In genomic region chr20:5569021-5569420, GRCh38 we compare ENCODE assay signal across 8 cellular contexts. TPM values are rescaled to one million over a fixed set of nuclear protein-coding genes. Genes with fewer than 3 reads are reported as not detected.
DNase-seq lines count a peak whose midpoint lies in the region; ATAC-seq and TF ChIP-seq lines count a peak whose summit lies in the region.

No MANE protein-coding gene starts in this region.

- H3K36me3 ChIP-seq in BJ (ENCODE audit: control insufficient read depth, insufficient read depth, low read length) (peaks cover 3% of the 10 kb centered on the region; the same call in 1 of the 2 replicates), uterus (no peaks in the 10 kb centered on the region)

- TF ChIP-seq POLR2A in uterus (IDR thresholded peaks at IDR 0.05), result no peak

- no peak overlapping the region for H3K4me3 ChIP-seq in BJ (ENCODE audit: low read depth, low read length)
- no peak overlapping the region for H3K4me3 ChIP-seq in dorsolateral prefrontal cortex
- no peak overlapping the region for H3K4me3 ChIP-seq in uterus

- H3K27ac ChIP-seq in VCaP (no peak overlapping the region), dorsolateral prefrontal cortex (peak overlapping the region in 1 of 59 donors; percentile 28), uterus (no peak overlapping the region)

- H3K27me3 ChIP-seq in BJ (ENCODE audit: control insufficient read depth, insufficient read depth, low read length), result no peaks in the 10 kb centered on the region
- no peaks in the 10 kb centered on the region for H3K27me3 ChIP-seq in dorsolateral prefrontal cortex
- no peaks in the 10 kb centered on the region for H3K27me3 ChIP-seq in uterus

- POLR2A ChIA-PET in BJ (lab: Charles Lee), result no interaction called here

- CTCF ChIA-PET in BJ (lab: Yijun Ruan, JAX), result interaction anchor here (0.7 to 6.2 kb wide), 12 partner anchors 9 to 412 kb away, joined by 3 to 83 read pairs (median 4); no protein-coding TSS in a partner anchor

- TF ChIP-seq CTCF in BJ (IDR thresholded peaks at IDR 0.05; ENCODE audit: insufficient read depth, low read depth, low read length), result peak; percentile 44
- peak; percentile 87 for TF ChIP-seq CTCF in VCaP (conservative IDR thresholded peaks at IDR 0.05)
- TF ChIP-seq CTCF in dorsolateral prefrontal cortex (IDR thresholded peaks at IDR 0.05 in 54 of 56, conservative IDR thresholded peaks at IDR 0.05 in 2 of 56; ENCODE audit: low read depth in 1 of 56, partially characterized antibody in 56 of 56), result peak in 55 of 56 donors; percentile 31 to 76 (median 55)
- peak; percentile 44 to 56 (median 50) for TF ChIP-seq CTCF in uterus (IDR thresholded peaks at IDR 0.05)

- no peak for DNase-seq in BJ (ENCODE audit: low read depth)
- peak; percentile 67 for DNase-seq in NCI-H1694 (lab: John Stamatoyannopoulos, UW)
- peak in 3 of 10 donors; percentile 17 to 60 (median 37) for DNase-seq in dorsolateral prefrontal cortex
- peak; percentile 38 for DNase-seq in mucosa of gallbladder (ENCODE audit: low spot score)
- peak in 1 of 2 donors; percentile 32 for DNase-seq in uterus

- peak; percentile 60 for ATAC-seq in GM18868 (IDR thresholded peaks at IDR 0.05; ENCODE audit: unreplicated experiment)
- no peak for ATAC-seq in HG03460 (IDR thresholded peaks at IDR 0.05; ENCODE audit: unreplicated experiment)

- intact Hi-C loops in dorsolateral prefrontal cortex (cut with DNase I) (loop anchor here in 1 of 2 donors (10.0 kb wide), 1 partner anchor 216 kb away; no protein-coding TSS in a partner anchor), uterus (cut with DNase I; ENCODE audit: low total_unique reads) (no loop called here)

- no peaks in the 10 kb centered on the region for H3K9me3 ChIP-seq in uterus

- no peaks in the 10 kb centered on the region for H3K4me1 ChIP-seq in uterus

RNA-seq across cellular contexts. Expression of gene GPCPD1, which starts 41.8 kb away (rescaled TPM):
- polyA plus RNA-seq in BJ (2011; rRNA removed), result 8.6 and 21.7 TPM in 2 replicates
- polyA minus RNA-seq in BJ (2011; rRNA and poly(A)+ RNA removed), result 8.1 and 11.0 TPM in 2 replicates
- total RNA-seq in dorsolateral prefrontal cortex (10 to 100 TPM; 16.8 to 66.9 (median 33.2) TPM), mucosa of gallbladder (28.2 TPM), uterus (10 to 100 TPM; 10.8 to 78.9 (median 36.3) TPM)
